ENCODE assay signal across 21 cellular contexts in genomic region chr4:83238393-83238792, GRCh38.
"Had no signal": no experiment of that assay in that cellular context is flagged by ENCODE, and none has a peak within 500 bp of the region (broad histone marks: within the 10 kb centered on the region; RNA-seq: fewer than 3 reads in every experiment).

No MANE protein-coding gene starts in this region.

- H3K27me3 ChIP-seq: SJSA1 had no signal

- H3K27ac ChIP-seq: PC-9, SJSA1, SK-N-MC had no signal

- H2AFZ ChIP-seq: PC-9 had no signal

- H3K36me3 ChIP-seq: SJSA1 had no signal

- FAIRE-seq: HepG2, RCC 7860 had no signal

- DNase-seq: KBM-7, MV-4-11, NCI-H1048, NCI-H1105, NCI-H1436 treated with DMSO at 0.1 percent for 48 hours, NCI-H1694, NCI-H2029 treated with DMSO at 0.1 percent for 48 hours, NCI-H2171, NCI-H226, NCI-H446, NCI-H510A, NCI-H774, PC-9, Right ventricle myocardium superior, RPMI8226, SIG-M5 had no signal

- H3K4me3 Mint-ChIP-seq: IgD-negative memory B cell had no signal

- H3K9me3 Mint-ChIP-seq: IgD-negative memory B cell had no signal

- ATAC-seq: HepG2 had no signal

- H3K9me3 ChIP-seq: SJSA1 had no signal

- H3K4me2 ChIP-seq: PC-9 had no signal

- H3K4me3 ChIP-seq: PC-9, SJSA1, SK-N-MC had no signal

- H3K27ac Mint-ChIP-seq: IgD-negative memory B cell had no signal
